In the genomic region with DNA sequence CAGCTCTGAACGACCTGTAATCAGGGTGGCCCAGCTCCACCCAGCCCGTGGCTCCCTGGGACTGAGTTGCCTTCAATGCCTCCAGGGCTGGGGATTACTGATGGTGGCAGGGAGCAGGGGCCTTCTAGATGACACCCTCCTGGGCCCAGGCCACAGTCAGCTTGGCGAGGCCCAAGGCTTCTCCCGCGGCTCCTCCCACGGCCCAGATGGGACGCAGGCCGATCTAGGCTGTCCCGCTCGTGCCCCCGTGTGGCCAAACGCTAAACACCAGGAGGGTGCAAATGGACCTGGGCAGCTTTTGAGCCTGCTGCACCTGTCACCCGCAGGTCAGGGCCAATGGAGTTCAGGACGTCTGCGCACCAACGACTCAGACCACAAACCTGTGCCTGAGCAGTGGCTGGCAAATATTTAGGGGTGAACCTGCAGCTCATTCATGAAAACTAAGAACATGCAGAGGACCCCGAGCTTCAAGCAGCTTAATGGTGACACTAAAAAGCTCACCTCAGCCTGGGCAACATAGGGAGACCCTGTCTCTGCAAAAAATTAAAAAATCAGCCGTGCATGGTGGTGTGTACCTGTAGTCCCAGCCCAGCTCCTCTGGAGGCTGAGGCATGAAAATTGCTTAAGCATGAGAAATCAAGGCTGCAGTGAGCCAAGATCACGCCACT, we compare ENCODE assay signal across 1 cellular context.
TF ChIP-seq lines count a peak whose summit lies in the region.

No MANE protein-coding gene starts in this region.

TF ChIP-seq in HEK293, 187 proteins besides CTCF, POLR2A, EP300 and RAD21 (continued from another document and continues in another):
- no peak for TF ChIP-seq ZBTB44 (tag by site-specific recombination; IDR thresholded peaks at IDR 0.05)
- no peak for TF ChIP-seq ZNF529 (tag by site-specific recombination; IDR thresholded peaks at IDR 0.05; ENCODE audit: insufficient replicate concordance)
- TF ChIP-seq ZNF292 (tag by site-specific recombination; IDR thresholded peaks at IDR 0.05; ENCODE audit: borderline replicate concordance, low read depth): no peak
- TF ChIP-seq ZNF223 (tag by site-specific recombination; IDR thresholded peaks at IDR 0.05): no peak
- TF ChIP-seq ZNF350 (tag by site-specific recombination; IDR thresholded peaks at IDR 0.05): no peak
- TF ChIP-seq ZNF785 (tag by site-specific recombination; IDR thresholded peaks at IDR 0.05): no peak
- no peak for TF ChIP-seq ZNF558 (tag by site-specific recombination; IDR thresholded peaks at IDR 0.05)
- no peak for TF ChIP-seq PRDM2 (tag by site-specific recombination; IDR thresholded peaks at IDR 0.05; ENCODE audit: borderline replicate concordance)
- TF ChIP-seq, protein P1, sequence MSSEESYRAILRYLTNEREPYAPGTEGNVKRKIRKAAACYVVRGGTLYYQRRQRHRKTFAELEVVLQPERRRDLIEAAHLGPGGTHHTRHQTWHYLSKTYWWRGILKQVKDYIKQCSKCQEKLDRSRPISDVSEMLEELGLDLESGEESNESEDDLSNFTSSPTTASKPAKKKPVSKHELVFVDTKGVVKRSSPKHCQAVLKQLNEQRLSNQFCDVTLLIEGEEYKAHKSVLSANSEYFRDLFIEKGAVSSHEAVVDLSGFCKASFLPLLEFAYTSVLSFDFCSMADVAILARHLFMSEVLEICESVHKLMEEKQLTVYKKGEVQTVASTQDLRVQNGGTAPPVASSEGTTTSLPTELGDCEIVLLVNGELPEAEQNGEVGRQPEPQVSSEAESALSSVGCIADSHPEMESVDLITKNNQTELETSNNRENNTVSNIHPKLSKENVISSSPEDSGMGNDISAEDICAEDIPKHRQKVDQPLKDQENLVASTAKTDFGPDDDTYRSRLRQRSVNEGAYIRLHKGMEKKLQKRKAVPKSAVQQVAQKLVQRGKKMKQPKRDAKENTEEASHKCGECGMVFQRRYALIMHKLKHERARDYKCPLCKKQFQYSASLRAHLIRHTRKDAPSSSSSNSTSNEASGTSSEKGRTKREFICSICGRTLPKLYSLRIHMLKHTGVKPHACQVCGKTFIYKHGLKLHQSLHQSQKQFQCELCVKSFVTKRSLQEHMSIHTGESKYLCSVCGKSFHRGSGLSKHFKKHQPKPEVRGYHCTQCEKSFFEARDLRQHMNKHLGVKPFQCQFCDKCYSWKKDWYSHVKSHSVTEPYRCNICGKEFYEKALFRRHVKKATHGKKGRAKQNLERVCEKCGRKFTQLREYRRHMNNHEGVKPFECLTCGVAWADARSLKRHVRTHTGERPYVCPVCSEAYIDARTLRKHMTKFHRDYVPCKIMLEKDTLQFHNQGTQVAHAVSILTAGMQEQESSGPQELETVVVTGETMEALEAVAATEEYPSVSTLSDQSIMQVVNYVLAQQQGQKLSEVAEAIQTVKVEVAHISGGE (tag by site-specific recombination; conservative IDR thresholded peaks at IDR 0.05; ENCODE audit: low read depth): no peak
- no peak for TF ChIP-seq ZFP41 (tag by site-specific recombination; IDR thresholded peaks at IDR 0.05; ENCODE audit: borderline replicate concordance)
- TF ChIP-seq ZNF518A (tag by site-specific recombination; conservative IDR thresholded peaks at IDR 0.05; ENCODE audit: low read depth): no peak
- TF ChIP-seq ZNF561 (tag by site-specific recombination; IDR thresholded peaks at IDR 0.05; ENCODE audit: borderline replicate concordance): no peak
- no peak for TF ChIP-seq SP3 (tag by site-specific recombination; IDR thresholded peaks at IDR 0.05)
- TF ChIP-seq, protein P2, sequence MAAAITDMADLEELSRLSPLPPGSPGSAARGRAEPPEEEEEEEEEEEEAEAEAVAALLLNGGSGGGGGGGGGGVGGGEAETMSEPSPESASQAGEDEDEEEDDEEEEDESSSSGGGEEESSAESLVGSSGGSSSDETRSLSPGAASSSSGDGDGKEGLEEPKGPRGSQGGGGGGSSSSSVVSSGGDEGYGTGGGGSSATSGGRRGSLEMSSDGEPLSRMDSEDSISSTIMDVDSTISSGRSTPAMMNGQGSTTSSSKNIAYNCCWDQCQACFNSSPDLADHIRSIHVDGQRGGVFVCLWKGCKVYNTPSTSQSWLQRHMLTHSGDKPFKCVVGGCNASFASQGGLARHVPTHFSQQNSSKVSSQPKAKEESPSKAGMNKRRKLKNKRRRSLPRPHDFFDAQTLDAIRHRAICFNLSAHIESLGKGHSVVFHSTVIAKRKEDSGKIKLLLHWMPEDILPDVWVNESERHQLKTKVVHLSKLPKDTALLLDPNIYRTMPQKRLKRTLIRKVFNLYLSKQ (tag by site-specific recombination; IDR thresholded peaks at IDR 0.05; ENCODE audit: borderline replicate concordance): no peak
- no peak for TF ChIP-seq ELK4 (IDR thresholded peaks at IDR 0.05; ENCODE audit: borderline replicate concordance, low read depth, low read length)
- TF ChIP-seq ZSCAN5A (tag by site-specific recombination; IDR thresholded peaks at IDR 0.05): no peak
- TF ChIP-seq ZNF169 (tag by site-specific recombination; IDR thresholded peaks at IDR 0.05): no peak
- 0 out of 2 replicates have a peak, but pooled peaks have one; percentile 33 for TF ChIP-seq ZFP37 (tag by site-specific recombination; IDR thresholded peaks at IDR 0.05)
- TF ChIP-seq HOXC10 (CRISPR knock-in tag; IDR thresholded peaks at IDR 0.05): no peak
- no peak for TF ChIP-seq ZNF132 (tag by site-specific recombination; IDR thresholded peaks at IDR 0.05; ENCODE audit: borderline replicate concordance)
- TF ChIP-seq ZNF488 (tag by site-specific recombination; IDR thresholded peaks at IDR 0.05): no peak
- TF ChIP-seq, protein P3, sequence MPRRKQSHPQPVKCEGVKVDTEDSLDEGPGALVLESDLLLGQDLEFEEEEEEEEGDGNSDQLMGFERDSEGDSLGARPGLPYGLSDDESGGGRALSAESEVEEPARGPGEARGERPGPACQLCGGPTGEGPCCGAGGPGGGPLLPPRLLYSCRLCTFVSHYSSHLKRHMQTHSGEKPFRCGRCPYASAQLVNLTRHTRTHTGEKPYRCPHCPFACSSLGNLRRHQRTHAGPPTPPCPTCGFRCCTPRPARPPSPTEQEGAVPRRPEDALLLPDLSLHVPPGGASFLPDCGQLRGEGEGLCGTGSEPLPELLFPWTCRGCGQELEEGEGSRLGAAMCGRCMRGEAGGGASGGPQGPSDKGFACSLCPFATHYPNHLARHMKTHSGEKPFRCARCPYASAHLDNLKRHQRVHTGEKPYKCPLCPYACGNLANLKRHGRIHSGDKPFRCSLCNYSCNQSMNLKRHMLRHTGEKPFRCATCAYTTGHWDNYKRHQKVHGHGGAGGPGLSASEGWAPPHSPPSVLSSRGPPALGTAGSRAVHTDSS (tag by site-specific recombination; IDR thresholded peaks at IDR 0.05): no peak
- TF ChIP-seq FEZF1 (tag by site-specific recombination; IDR thresholded peaks at IDR 0.05): no peak
- peak; percentile 75 for TF ChIP-seq ZFHX2 (tag by site-specific recombination; conservative IDR thresholded peaks at IDR 0.05)
- no peak for TF ChIP-seq KLF1 (tag by site-specific recombination; IDR thresholded peaks at IDR 0.05)
- no peak for TF ChIP-seq ZNF530 (tag by site-specific recombination; IDR thresholded peaks at IDR 0.05; ENCODE audit: low read depth)
